In genomic region chr6:23633986-23634385, GRCh38 we compare ENCODE assay signal across 16 cellular contexts.
DNase-seq lines count a peak whose midpoint lies in the region; ATAC-seq and TF ChIP-seq lines count a peak whose summit lies in the region.
"Had no signal": no experiment of that assay in that cellular context is flagged by ENCODE, and none has a peak within 500 bp of the region (broad histone marks: within the 10 kb centered on the region; RNA-seq: fewer than 3 reads in every experiment).

No MANE protein-coding gene starts in this region.

- H3K36me3 ChIP-seq in psoas muscle (ENCODE audit: insufficient read depth in 1 of 2, low read depth in 1 of 2) (no peaks in the 10 kb centered on the region), ovary (no peaks in the 10 kb centered on the region)
- H3K36me3 ChIP-seq: gastrocnemius medialis, stomach had no signal

- peak overlapping the region; percentile 46 for H3K27ac Mint-ChIP-seq in glutamatergic neuron (ENCODE audit: unreplicated experiment)
- H3K27ac Mint-ChIP-seq in activated naive CD4-positive, alpha-beta T cell treated with anti-CD3 and anti-CD28 coated beads, Interleukin-2, amount 50 U/mL, for 72 hours = no peak overlapping the region
- H3K27ac Mint-ChIP-seq: CD4-positive, CD25-positive, alpha-beta regulatory T cell had no signal

- H3K4me1 Mint-ChIP-seq in glutamatergic neuron (ENCODE audit: low read depth, unreplicated experiment) = peaks cover 37% of the 10 kb centered on the region
- H3K4me1 Mint-ChIP-seq: CD4-positive, CD25-positive, alpha-beta regulatory T cell had no signal

- peak; percentile 74 for DNase-seq in COLO668 (lab: John Stamatoyannopoulos, UW; ENCODE audit: unreplicated experiment)
- peak; percentile 50 for DNase-seq in NCI-H187 treated with DMSO at 0.1 percent for 48 hours (lab: John Stamatoyannopoulos, UW)
- DNase-seq in NCI-H69 (lab: John Stamatoyannopoulos, UW) = peak; percentile 84
- peak; percentile 27 for DNase-seq in glutamatergic neuron
- no peak for DNase-seq in cortex of kidney (lab: John Stamatoyannopoulos, UW)
- DNase-seq in psoas muscle = no peak
- no peak for DNase-seq in ovary
- no peak for DNase-seq in activated naive CD4-positive, alpha-beta T cell treated with anti-CD3 and anti-CD28 coated beads, Interleukin-2, amount 50 U/mL, for 72 hours (ENCODE audit: low spot score in 2 of 2)
- DNase-seq: CD4-positive, CD25-positive, alpha-beta regulatory T cell; EL; gastrocnemius medialis; KBM-7; Right ventricle myocardium superior; stimulated activated CD4-positive, alpha-beta T cell treated with anti-CD3 and anti-CD28 coated beads, Interleukin-15, amount 100 ng/mL, for 24 hours; stomach had no signal

- no peak for TF ChIP-seq CTCF in glutamatergic neuron (IDR thresholded peaks at IDR 0.05; ENCODE audit: partially characterized antibody, unreplicated experiment)
- TF ChIP-seq CTCF in psoas muscle (IDR thresholded peaks at IDR 0.05) = no peak
- no peak for TF ChIP-seq CTCF in ovary (IDR thresholded peaks at IDR 0.05)

- ATAC-seq in psoas muscle = no peak
- no peak for ATAC-seq in activated naive CD4-positive, alpha-beta T cell treated with anti-CD3 and anti-CD28 coated beads, Interleukin-2, amount 50 U/mL, for 72 hours
- ATAC-seq: gastrocnemius medialis had no signal

- no peak for TF ChIP-seq POLR2A in ovary (IDR thresholded peaks at IDR 0.05)

- no peaks in the 10 kb centered on the region for H3K36me3 Mint-ChIP-seq in glutamatergic neuron (ENCODE audit: unreplicated experiment)
- no peaks in the 10 kb centered on the region for H3K36me3 Mint-ChIP-seq in activated naive CD4-positive, alpha-beta T cell treated with anti-CD3 and anti-CD28 coated beads, Interleukin-2, amount 50 U/mL, for 72 hours
- H3K36me3 Mint-ChIP-seq: CD4-positive, CD25-positive, alpha-beta regulatory T cell had no signal

- no peak for TF ChIP-seq EP300 in ovary (IDR thresholded peaks at IDR 0.05)

- no peak overlapping the region for H3K27ac ChIP-seq in psoas muscle
- H3K27ac ChIP-seq in ovary = no peak overlapping the region
- H3K27ac ChIP-seq: gastrocnemius medialis, stomach, VCaP had no signal

- H3K4me3 ChIP-seq in psoas muscle (no peak overlapping the region), ovary (no peak overlapping the region)
- H3K4me3 ChIP-seq: gastrocnemius medialis, stomach had no signal

- WGBS in psoas muscle, 3 donors = 31 to 37% (median 37%) methylated on average over 7 of the region's 7 CpGs
- 88 to 96% (median 92%) methylated on average over 7 of the region's 7 CpGs for WGBS in ovary, 3 donors

- H3K27me3 Mint-ChIP-seq in glutamatergic neuron (ENCODE audit: unreplicated experiment) = no peaks in the 10 kb centered on the region
- H3K27me3 Mint-ChIP-seq: CD4-positive, CD25-positive, alpha-beta regulatory T cell had no signal

- H3K9me3 Mint-ChIP-seq in glutamatergic neuron (ENCODE audit: unreplicated experiment) = no peaks in the 10 kb centered on the region
- H3K9me3 Mint-ChIP-seq in activated naive CD4-positive, alpha-beta T cell treated with anti-CD3 and anti-CD28 coated beads, Interleukin-2, amount 50 U/mL, for 72 hours = no peaks in the 10 kb centered on the region

- H3K27me3 ChIP-seq in psoas muscle (ENCODE audit: insufficient read depth in 3 of 3, low read length in 2 of 3) = no peaks in the 10 kb centered on the region
- no peaks in the 10 kb centered on the region for H3K27me3 ChIP-seq in ovary
- H3K27me3 ChIP-seq: gastrocnemius medialis, stomach had no signal

- intact Hi-C loops in psoas muscle (cut with DNase I) = no loop called here
- intact Hi-C loops in ovary (cut with DNase I) = no loop called here

- H3K4me1 ChIP-seq in psoas muscle (no peaks in the 10 kb centered on the region), ovary (ENCODE audit: insufficient read depth) (no peaks in the 10 kb centered on the region)
- H3K4me1 ChIP-seq: gastrocnemius medialis, stomach had no signal

- no peak overlapping the region for H3K4me3 Mint-ChIP-seq in glutamatergic neuron (ENCODE audit: unreplicated experiment)
- H3K4me3 Mint-ChIP-seq: CD4-positive, CD25-positive, alpha-beta regulatory T cell had no signal

- H3K9me3 ChIP-seq in psoas muscle (no peaks in the 10 kb centered on the region), ovary (no peaks in the 10 kb centered on the region)
- H3K9me3 ChIP-seq: gastrocnemius medialis, stomach had no signal

Comparison
In these comparisons a context has a peak if more than half of its experiments do, and no peak if none do; other contexts are left out.
1. DNase-seq: peak in COLO668 (single experiment), NCI-H187 treated with DMSO at 0.1 percent for 48 hours (single experiment), NCI-H69 (single experiment) and glutamatergic neuron (single experiment); none in cortex of kidney (single experiment), psoas muscle (0 of 2), ovary (0 of 5) and activated naive CD4-positive, alpha-beta T cell treated with anti-CD3 and anti-CD28 coated beads, Interleukin-2, amount 50 U/mL, for 72 hours (0 of 2).